ENCODE assay signal across 17 cellular contexts in the genomic region with DNA sequence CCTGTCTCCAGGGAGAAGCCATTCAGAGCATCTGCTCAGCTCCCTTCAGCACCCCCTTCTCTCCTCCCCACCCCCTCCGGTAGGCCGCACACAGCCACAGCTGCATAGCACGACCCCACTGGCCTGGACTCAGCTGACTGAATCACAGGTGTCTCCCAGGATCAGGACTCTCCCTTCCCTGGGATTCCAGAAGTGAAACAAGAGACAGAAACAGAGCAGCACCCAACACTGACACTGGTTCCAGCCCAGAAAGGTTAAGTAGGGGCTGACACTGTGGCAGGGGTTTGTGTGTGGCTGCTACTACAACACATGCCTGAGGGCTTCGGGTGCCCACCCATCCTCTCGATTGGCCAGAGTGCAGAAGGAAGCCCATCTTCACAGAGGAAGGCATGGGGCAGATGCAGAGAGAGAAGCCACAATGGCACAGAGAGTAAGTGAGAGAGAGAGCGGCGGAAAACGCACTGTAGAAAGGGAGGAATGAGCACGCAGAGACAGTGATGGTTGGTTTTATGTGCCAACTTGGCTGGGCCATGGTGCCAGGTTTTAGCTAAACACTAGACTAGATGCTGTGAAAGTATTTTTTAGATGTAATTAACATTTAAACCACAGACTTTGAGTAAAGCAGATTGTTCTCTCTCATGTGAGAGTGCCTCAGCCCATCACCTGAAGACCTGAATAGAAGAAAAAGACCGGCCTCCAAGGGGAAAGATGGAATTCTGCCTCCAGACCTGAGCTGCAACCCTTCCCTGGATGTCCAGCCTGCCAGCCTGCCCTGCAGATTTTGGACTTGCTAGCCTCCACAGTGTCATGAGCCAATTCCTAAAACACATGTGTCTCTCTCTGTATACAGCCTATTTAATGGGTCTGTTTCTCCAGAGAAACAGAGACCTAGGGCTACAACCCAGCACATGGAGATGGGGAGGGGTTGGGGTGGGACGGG.
"Had no signal": no experiment of that assay in that cellular context is flagged by ENCODE, and none has a peak within 500 bp of the region (broad histone marks: within the 10 kb centered on the region; RNA-seq: fewer than 3 reads in every experiment).

No MANE protein-coding gene starts in this region.

- H3K9me3 ChIP-seq: breast epithelium, colonic mucosa, gastroesophageal sphincter, thyroid gland had no signal

- H3K27ac ChIP-seq: breast epithelium, colonic mucosa, epithelial cell of prostate, hepatocyte, thyroid gland had no signal

- H3K4me1 ChIP-seq: breast epithelium, colonic mucosa had no signal

- ATAC-seq: gastroesophageal sphincter; naive thymus-derived CD8-positive, alpha-beta T cell had no signal

- H2AFZ ChIP-seq: hepatocyte had no signal

- H3K4me2 ChIP-seq: hepatocyte had no signal

- H3K27me3 ChIP-seq: breast epithelium, colonic mucosa, gastroesophageal sphincter, hepatocyte, thyroid gland had no signal

- H3K4me3 ChIP-seq: breast epithelium, colonic mucosa, gastroesophageal sphincter, hepatocyte, lung, thyroid gland had no signal

- DNase-seq: activated CD4-positive, alpha-beta T cell treated with anti-CD3 and anti-CD28 coated beads, Interleukin-2, amount 50 U/mL, for 4 hours; activated CD4-positive, CD25-positive, alpha-beta regulatory T cell treated with anti-CD3 and anti-CD28 coated beads, Interleukin-2, amount 50 U/mL, for 72 hours; activated effector memory CD4-positive, alpha-beta T cell treated with anti-CD3 and anti-CD28 coated beads, Interleukin-2, amount 50 U/mL, for 16 hours; activated T-cell treated with anti-CD3 and anti-CD28 coated beads, Interleukin-2, amount 50 U/mL, for 1 hour; amygdala; colonic mucosa; effector CD4-positive, alpha-beta T cell; naive thymus-derived CD8-positive, alpha-beta T cell; stimulated activated CD4-positive, alpha-beta T cell treated with anti-CD3 and anti-CD28 coated beads, Interleukin-4, amount 100 ng/mL, for 1 hour; stimulated activated CD8-positive, alpha-beta memory T cell treated with anti-CD3 and anti-CD28 coated beads, Interleukin-4, amount 100 ng/mL, for 48 hours; T-helper 9 cell; thyroid gland had no signal

- H3K36me3 ChIP-seq: breast epithelium, colonic mucosa had no signal
